In the genomic region with DNA sequence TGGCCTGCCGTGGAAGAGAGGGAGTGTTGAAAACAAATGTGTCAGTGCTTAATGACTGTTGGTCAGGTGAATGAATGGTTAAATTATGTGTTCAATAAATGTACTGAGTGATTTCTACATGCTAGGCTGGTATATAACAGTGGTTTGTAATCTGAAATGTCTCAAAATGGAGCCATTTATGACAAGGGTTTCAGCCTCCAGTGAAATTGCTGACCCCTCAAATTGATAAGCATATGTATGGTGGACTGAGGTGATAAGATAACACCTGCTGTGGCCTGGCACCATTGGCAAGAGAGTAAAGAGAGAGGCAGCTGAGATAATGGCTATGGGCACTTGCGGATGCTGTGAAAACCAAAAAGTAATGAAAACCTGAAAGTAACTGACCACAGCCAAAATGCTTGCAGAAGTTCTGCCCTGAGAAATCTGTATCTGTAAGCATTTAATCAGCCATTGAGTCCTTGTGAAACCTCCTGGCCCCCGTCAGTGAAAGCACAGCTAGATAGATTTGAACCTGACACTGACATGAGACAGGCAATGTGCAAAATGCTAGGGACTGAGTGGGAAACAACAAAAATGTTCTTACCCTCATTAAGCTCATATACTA, we compare ENCODE assay signal across 1 cellular context.
TF ChIP-seq lines count a peak whose summit lies in the region.

No MANE protein-coding gene starts in this region.

TF ChIP-seq in K562, 482 proteins besides CTCF, POLR2A, EP300 and RAD21 (continued from another document and continues in another):
- TF ChIP-seq, protein P1, sequence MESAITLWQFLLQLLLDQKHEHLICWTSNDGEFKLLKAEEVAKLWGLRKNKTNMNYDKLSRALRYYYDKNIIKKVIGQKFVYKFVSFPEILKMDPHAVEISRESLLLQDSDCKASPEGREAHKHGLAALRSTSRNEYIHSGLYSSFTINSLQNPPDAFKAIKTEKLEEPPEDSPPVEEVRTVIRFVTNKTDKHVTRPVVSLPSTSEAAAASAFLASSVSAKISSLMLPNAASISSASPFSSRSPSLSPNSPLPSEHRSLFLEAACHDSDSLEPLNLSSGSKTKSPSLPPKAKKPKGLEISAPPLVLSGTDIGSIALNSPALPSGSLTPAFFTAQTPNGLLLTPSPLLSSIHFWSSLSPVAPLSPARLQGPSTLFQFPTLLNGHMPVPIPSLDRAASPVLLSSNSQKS (CRISPR knock-in tag; IDR thresholded peaks at IDR 0.05): no peak
- no peak for TF ChIP-seq ZBTB8A (IDR thresholded peaks at IDR 0.05; ENCODE audit: partially characterized antibody)
- TF ChIP-seq KLF1 (tag; IDR thresholded peaks at IDR 0.05): no peak
- no peak for TF ChIP-seq PATZ1 (CRISPR knock-in tag; IDR thresholded peaks at IDR 0.05; ENCODE audit: borderline replicate concordance)
- TF ChIP-seq, protein P2, sequence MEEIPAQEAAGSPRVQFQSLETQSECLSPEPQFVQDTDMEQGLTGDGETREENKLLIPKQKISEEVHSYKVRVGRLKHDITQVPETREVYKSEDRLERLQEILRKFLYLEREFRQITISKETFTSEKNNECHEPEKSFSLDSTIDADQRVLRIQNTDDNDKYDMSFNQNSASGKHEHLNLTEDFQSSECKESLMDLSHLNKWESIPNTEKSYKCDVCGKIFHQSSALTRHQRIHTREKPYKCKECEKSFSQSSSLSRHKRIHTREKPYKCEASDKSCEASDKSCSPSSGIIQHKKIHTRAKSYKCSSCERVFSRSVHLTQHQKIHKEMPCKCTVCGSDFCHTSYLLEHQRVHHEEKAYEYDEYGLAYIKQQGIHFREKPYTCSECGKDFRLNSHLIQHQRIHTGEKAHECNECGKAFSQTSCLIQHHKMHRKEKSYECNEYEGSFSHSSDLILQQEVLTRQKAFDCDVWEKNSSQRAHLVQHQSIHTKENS (CRISPR knock-in tag; IDR thresholded peaks at IDR 0.05): no peak
- TF ChIP-seq POLR2AphosphoS2 (IDR thresholded peaks at IDR 0.05; ENCODE audit: low read length): no peak
- TF ChIP-seq ZNF431 (CRISPR knock-in tag; IDR thresholded peaks at IDR 0.05): no peak
- TF ChIP-seq SNRNP70 (optimal IDR thresholded peaks at IDR 0.05; ENCODE audit: low read depth, low read length): no peak
- TF ChIP-seq ZBTB2 (IDR thresholded peaks at IDR 0.05): 0 out of 2 replicates have a peak, but pooled peaks have one; percentile 42
- no peak for TF ChIP-seq REST (CRISPR knock-in tag; IDR thresholded peaks at IDR 0.05; ENCODE audit: low read depth)
- no peak for TF ChIP-seq FOXK1 (CRISPR knock-in tag; IDR thresholded peaks at IDR 0.05; ENCODE audit: borderline replicate concordance)
- TF ChIP-seq, protein P3, sequence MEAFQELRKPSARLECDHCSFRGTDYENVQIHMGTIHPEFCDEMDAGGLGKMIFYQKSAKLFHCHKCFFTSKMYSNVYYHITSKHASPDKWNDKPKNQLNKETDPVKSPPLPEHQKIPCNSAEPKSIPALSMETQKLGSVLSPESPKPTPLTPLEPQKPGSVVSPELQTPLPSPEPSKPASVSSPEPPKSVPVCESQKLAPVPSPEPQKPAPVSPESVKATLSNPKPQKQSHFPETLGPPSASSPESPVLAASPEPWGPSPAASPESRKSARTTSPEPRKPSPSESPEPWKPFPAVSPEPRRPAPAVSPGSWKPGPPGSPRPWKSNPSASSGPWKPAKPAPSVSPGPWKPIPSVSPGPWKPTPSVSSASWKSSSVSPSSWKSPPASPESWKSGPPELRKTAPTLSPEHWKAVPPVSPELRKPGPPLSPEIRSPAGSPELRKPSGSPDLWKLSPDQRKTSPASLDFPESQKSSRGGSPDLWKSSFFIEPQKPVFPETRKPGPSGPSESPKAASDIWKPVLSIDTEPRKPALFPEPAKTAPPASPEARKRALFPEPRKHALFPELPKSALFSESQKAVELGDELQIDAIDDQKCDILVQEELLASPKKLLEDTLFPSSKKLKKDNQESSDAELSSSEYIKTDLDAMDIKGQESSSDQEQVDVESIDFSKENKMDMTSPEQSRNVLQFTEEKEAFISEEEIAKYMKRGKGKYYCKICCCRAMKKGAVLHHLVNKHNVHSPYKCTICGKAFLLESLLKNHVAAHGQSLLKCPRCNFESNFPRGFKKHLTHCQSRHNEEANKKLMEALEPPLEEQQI (IDR thresholded peaks at IDR 0.05): no peak
- TF ChIP-seq ASH1L (IDR thresholded peaks at IDR 0.05; ENCODE audit: borderline replicate concordance, low read depth, partially characterized antibody): no peak
- no peak for TF ChIP-seq CAMTA2 (CRISPR knock-in tag; conservative IDR thresholded peaks at IDR 0.05)
- no peak for TF ChIP-seq KDM5B (IDR thresholded peaks at IDR 0.05; ENCODE audit: insufficient replicate concordance, low read depth, low read length)
- TF ChIP-seq ZNF311 (CRISPR knock-in tag; IDR thresholded peaks at IDR 0.05): peak; percentile 38; the same call in 1 of the 2 replicates
- no peak for TF ChIP-seq ZNF408 (CRISPR knock-in tag; IDR thresholded peaks at IDR 0.05; ENCODE audit: low read depth)
- TF ChIP-seq, protein P4, sequence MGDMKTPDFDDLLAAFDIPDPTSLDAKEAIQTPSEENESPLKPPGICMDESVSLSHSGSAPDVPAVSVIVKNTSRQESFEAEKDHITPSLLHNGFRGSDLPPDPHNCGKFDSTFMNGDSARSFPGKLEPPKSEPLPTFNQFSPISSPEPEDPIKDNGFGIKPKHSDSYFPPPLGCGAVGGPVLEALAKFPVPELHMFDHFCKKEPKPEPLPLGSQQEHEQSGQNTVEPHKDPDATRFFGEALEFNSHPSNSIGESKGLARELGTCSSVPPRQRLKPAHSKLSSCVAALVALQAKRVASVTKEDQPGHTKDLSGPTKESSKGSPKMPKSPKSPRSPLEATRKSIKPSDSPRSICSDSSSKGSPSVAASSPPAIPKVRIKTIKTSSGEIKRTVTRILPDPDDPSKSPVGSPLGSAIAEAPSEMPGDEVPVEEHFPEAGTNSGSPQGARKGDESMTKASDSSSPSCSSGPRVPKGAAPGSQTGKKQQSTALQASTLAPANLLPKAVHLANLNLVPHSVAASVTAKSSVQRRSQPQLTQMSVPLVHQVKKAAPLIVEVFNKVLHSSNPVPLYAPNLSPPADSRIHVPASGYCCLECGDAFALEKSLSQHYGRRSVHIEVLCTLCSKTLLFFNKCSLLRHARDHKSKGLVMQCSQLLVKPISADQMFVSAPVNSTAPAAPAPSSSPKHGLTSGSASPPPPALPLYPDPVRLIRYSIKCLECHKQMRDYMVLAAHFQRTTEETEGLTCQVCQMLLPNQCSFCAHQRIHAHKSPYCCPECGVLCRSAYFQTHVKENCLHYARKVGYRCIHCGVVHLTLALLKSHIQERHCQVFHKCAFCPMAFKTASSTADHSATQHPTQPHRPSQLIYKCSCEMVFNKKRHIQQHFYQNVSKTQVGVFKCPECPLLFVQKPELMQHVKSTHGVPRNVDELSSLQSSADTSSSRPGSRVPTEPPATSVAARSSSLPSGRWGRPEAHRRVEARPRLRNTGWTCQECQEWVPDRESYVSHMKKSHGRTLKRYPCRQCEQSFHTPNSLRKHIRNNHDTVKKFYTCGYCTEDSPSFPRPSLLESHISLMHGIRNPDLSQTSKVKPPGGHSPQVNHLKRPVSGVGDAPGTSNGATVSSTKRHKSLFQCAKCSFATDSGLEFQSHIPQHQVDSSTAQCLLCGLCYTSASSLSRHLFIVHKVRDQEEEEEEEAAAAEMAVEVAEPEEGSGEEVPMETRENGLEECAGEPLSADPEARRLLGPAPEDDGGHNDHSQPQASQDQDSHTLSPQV (IDR thresholded peaks at IDR 0.05): peak; percentile 94
- no peak for TF ChIP-seq NRF1 (conservative IDR thresholded peaks at IDR 0.05 in 1 of 2, IDR thresholded peaks at IDR 0.05 in 1 of 2)
- TF ChIP-seq ZNF217 (CRISPR knock-in tag; IDR thresholded peaks at IDR 0.05): no peak
- TF ChIP-seq KHSRP (IDR thresholded peaks at IDR 0.05): no peak
- no peak for TF ChIP-seq TCFL5 (CRISPR knock-in tag; conservative IDR thresholded peaks at IDR 0.05)
- TF ChIP-seq EZH2 (IDR thresholded peaks at IDR 0.05; ENCODE audit: borderline replicate concordance, low read depth, low read length): no peak
- no peak for TF ChIP-seq ZC3H11A (IDR thresholded peaks at IDR 0.05; ENCODE audit: low read depth, low read length)
- TF ChIP-seq, protein P5, sequence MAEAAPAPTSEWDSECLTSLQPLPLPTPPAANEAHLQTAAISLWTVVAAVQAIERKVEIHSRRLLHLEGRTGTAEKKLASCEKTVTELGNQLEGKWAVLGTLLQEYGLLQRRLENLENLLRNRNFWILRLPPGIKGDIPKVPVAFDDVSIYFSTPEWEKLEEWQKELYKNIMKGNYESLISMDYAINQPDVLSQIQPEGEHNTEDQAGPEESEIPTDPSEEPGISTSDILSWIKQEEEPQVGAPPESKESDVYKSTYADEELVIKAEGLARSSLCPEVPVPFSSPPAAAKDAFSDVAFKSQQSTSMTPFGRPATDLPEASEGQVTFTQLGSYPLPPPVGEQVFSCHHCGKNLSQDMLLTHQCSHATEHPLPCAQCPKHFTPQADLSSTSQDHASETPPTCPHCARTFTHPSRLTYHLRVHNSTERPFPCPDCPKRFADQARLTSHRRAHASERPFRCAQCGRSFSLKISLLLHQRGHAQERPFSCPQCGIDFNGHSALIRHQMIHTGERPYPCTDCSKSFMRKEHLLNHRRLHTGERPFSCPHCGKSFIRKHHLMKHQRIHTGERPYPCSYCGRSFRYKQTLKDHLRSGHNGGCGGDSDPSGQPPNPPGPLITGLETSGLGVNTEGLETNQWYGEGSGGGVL (CRISPR knock-in tag; IDR thresholded peaks at IDR 0.05): no peak
- no peak for TF ChIP-seq NFYB (IDR thresholded peaks at IDR 0.05; ENCODE audit: extremely low read depth, insufficient read length)
- TF ChIP-seq SRSF9 (IDR thresholded peaks at IDR 0.05; ENCODE audit: borderline replicate concordance, low read depth, low read length): no peak
- TF ChIP-seq FIP1L1 (IDR thresholded peaks at IDR 0.05; ENCODE audit: low read depth, low read length, poor library complexity, severe bottlenecking): no peak
- TF ChIP-seq ZFP1 (CRISPR knock-in tag; IDR thresholded peaks at IDR 0.05): no peak
- peak; percentile 72; the same call in 1 of the 2 replicates for TF ChIP-seq CREB3 (tag; conservative IDR thresholded peaks at IDR 0.05; ENCODE audit: low read depth)
- TF ChIP-seq RAD51 (IDR thresholded peaks at IDR 0.05; ENCODE audit: borderline replicate concordance, low read depth): no peak
- TF ChIP-seq, protein P6, sequence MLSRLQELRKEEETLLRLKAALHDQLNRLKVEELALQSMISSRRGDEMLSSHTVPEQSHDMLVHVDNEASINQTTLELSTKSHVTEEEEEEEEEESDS (CRISPR knock-in tag; IDR thresholded peaks at IDR 0.05): no peak
- TF ChIP-seq SMAD2 (IDR thresholded peaks at IDR 0.05; ENCODE audit: low read depth, low read length): no peak
- no peak for TF ChIP-seq CEBPG (CRISPR knock-in tag; IDR thresholded peaks at IDR 0.05)
- TF ChIP-seq CEBPG (tag; conservative IDR thresholded peaks at IDR 0.05 in 1 of 2, IDR thresholded peaks at IDR 0.05 in 1 of 2): no peak
- TF ChIP-seq ATF1 (CRISPR knock-in tag; IDR thresholded peaks at IDR 0.05): no peak
- peak; percentile 51 for TF ChIP-seq ATF1 (tag; IDR thresholded peaks at IDR 0.05)
- TF ChIP-seq COPS2 (conservative IDR thresholded peaks at IDR 0.05): no peak
- TF ChIP-seq SP2 (IDR thresholded peaks at IDR 0.05; ENCODE audit: extremely low read depth, low read depth, low read length, poor library complexity, severe bottlenecking): no peak
- no peak for TF ChIP-seq ESRRA (IDR thresholded peaks at IDR 0.05; ENCODE audit: borderline replicate concordance, low read depth)
